ENCODE assay signal across 10 cellular contexts in the genomic region with DNA sequence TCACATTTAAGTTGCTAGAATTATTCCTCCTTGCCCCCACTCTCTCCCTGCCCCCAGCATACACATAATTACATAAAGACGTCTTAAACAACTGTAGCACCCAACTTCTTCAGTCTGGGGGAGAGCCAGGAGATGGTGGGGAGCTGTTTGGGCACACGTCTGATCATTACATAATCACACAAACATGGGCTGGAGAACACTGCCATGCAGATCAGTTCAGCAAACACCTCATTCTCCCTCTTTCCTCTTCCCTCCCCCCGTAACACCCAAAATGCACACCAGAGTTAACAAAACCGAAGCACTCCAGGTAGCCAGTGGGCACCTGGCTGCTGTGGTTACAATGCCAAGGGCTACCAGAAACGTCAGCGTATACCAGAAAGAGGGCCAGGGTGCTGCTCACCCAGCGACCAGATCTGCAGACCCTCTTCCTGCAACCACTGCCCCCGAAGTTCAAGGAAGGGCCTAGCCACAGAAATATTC. TPM values are rescaled to one million over a fixed set of nuclear protein-coding genes. Genes with fewer than 3 reads are reported as not detected.
DNase-seq lines count a peak whose midpoint lies in the region; ATAC-seq and TF ChIP-seq lines count a peak whose summit lies in the region.
"Had no signal": no experiment of that assay in that cellular context is flagged by ENCODE, and none has a peak within 500 bp of the region (broad histone marks: within the 10 kb centered on the region; RNA-seq: fewer than 3 reads in every experiment).

No MANE protein-coding gene starts in this region.

- TF ChIP-seq CTCF in CD14-positive monocyte (IDR thresholded peaks at IDR 0.05) (no peak), coronary artery (IDR thresholded peaks at IDR 0.05) (no peak), nephron progenitor cell (IDR thresholded peaks at IDR 0.05) (no peak)

- DNase-seq in CD14-positive monocyte (ENCODE audit: low spot score) (no peak), coronary artery (ENCODE audit: low spot score) (no peak), nephron progenitor cell (no peak), NCI-H82 treated with DMSO at 0.1 percent for 48 hours (lab: John Stamatoyannopoulos, UW; ENCODE audit: unreplicated experiment) (no peak), NCI-H82 (lab: John Stamatoyannopoulos, UW) (no peak), RKO (ENCODE audit: low spot score) (no peak)
- DNase-seq: activated effector memory CD4-positive, alpha-beta T cell treated with Interleukin-2 at 50 U/mL for 16 hours had no signal

- H3K36me3 Mint-ChIP-seq in CD14-positive monocyte (peaks cover 4 to 8% of the 10 kb centered on the region in 2 donors), IgD-negative memory B cell (peaks cover 3% of the 10 kb centered on the region), nephron progenitor cell (ENCODE audit: low read depth) (no peaks in the 10 kb centered on the region)

- ATAC-seq in GM18502 (IDR thresholded peaks at IDR 0.05; ENCODE audit: poor library complexity, unreplicated experiment) = no peak

- intact Hi-C loops in CD14-positive monocyte (cut with micrococcal nuclease) = no loop called here

- peaks cover 42 to 51% (median 42%) of the 10 kb centered on the region in 3 donors for H3K27me3 Mint-ChIP-seq in CD14-positive monocyte (ENCODE audit: low read depth in 3 of 3)
- peaks cover 54% of the 10 kb centered on the region for H3K27me3 Mint-ChIP-seq in IgD-negative memory B cell
- peaks cover 94% of the 10 kb centered on the region for H3K27me3 Mint-ChIP-seq in nephron progenitor cell (ENCODE audit: low read depth, poor library complexity)

- H3K4me1 Mint-ChIP-seq in CD14-positive monocyte (peaks cover 32% of the 10 kb centered on the region), IgD-negative memory B cell (peaks cover 17 to 24% (median 21%) of the 10 kb centered on the region in 3 donors), nephron progenitor cell (peaks cover 40% of the 10 kb centered on the region)

- H3K27ac Mint-ChIP-seq in CD14-positive monocyte = no peak overlapping the region
- peak overlapping the region in 1 of 3 donors; percentile 82 for H3K27ac Mint-ChIP-seq in IgD-negative memory B cell
- no peak overlapping the region for H3K27ac Mint-ChIP-seq in nephron progenitor cell

- H3K9me3 Mint-ChIP-seq in CD14-positive monocyte = peaks cover 2 to 19% (median 9%) of the 10 kb centered on the region in 7 donors
- H3K9me3 Mint-ChIP-seq in IgD-negative memory B cell = peaks cover 2 to 3% (median 2%) of the 10 kb centered on the region in 3 donors
- peaks cover 14% of the 10 kb centered on the region for H3K9me3 Mint-ChIP-seq in nephron progenitor cell

- H3K4me3 ChIP-seq in coronary artery = peak overlapping the region; percentile 80

- H3K4me3 Mint-ChIP-seq in CD14-positive monocyte (peak overlapping the region; percentile 61 to 92), IgD-negative memory B cell (peak overlapping the region in 3 of 4 donors; percentile 54 to 86 (median 66)), nephron progenitor cell (peak overlapping the region; percentile 83)

- H3K27ac ChIP-seq in coronary artery = no peak overlapping the region
- H3K27ac ChIP-seq: vagina had no signal

RNA-seq across cellular contexts. Expression of a gene that starts 1.6 kb away (rescaled TPM):
- 1 to 10 TPM; 1.2 to 1.8 TPM for polyA plus RNA-seq in CD14-positive monocyte
- polyA plus RNA-seq in IgD-negative memory B cell = 1.4 TPM
